In genomic region chrX:133369065-133369464, GRCh38 we compare ENCODE assay signal across 27 cellular contexts. TPM values are rescaled to one million over a fixed set of nuclear protein-coding genes. Genes with fewer than 3 reads are reported as not detected.
"Had no signal": no experiment of that assay in that cellular context is flagged by ENCODE, and none has a peak within 500 bp of the region (broad histone marks: within the 10 kb centered on the region; RNA-seq: fewer than 3 reads in every experiment).

No MANE protein-coding gene starts in this region.

- H3K27me3 ChIP-seq: ascending aorta, esophagus muscularis mucosa, gastrocnemius medialis, ovary, spleen, upper lobe of left lung had no signal

- FAIRE-seq: islet of Langerhans had no signal

- H3K4me3 ChIP-seq: ascending aorta, esophagus muscularis mucosa, gastrocnemius medialis, ovary, prostate gland, spleen, thoracic aorta, upper lobe of left lung had no signal

- H3K9me3 ChIP-seq: ascending aorta, esophagus muscularis mucosa, gastrocnemius medialis, ovary, prostate gland, spleen, thoracic aorta, upper lobe of left lung had no signal

- H3K4me1 ChIP-seq: prostate gland, spleen, upper lobe of left lung had no signal

- DNase-seq: activated CD4-positive, alpha-beta T cell treated with anti-CD3 and anti-CD28 coated beads, Interleukin-2, amount 10 ng/mL, durations not matched to agents 7 days and 5 days; activated CD4-positive, CD25-positive, alpha-beta regulatory T cell treated with anti-CD3 and anti-CD28 coated beads, Interleukin-2, amount 50 U/mL, for 72 hours; activated CD8-positive, alpha-beta memory T cell treated with anti-CD3 and anti-CD28 coated beads, Interleukin-2, amount 10 ng/mL, durations not matched to agents 7 days and 5 days; activated CD8-positive, alpha-beta T cell treated with anti-CD3 and anti-CD28 coated beads for 36 hours; activated gamma-delta T cell; activated naive CD4-positive, alpha-beta T cell treated with anti-CD3 and anti-CD28 coated beads, Interleukin-2, amount 50 U/mL, for 16 hours; activated T-cell treated with anti-CD3 and anti-CD28 coated beads for 4 hours; central memory CD4-positive, alpha-beta T cell; effector memory CD4-positive, alpha-beta T cell; gastrocnemius medialis; hypothalamus; left ventricle myocardium superior; mammary epithelial cell; natural killer cell; ovary; spleen; stimulated activated CD4-positive, alpha-beta T cell treated with anti-CD3 and anti-CD28 coated beads, Interleukin-4, amount 100 ng/mL, for 1 hour; stimulated activated naive CD4-positive, alpha-beta T cell; T1000; upper lobe of left lung; WERI-Rb-1 had no signal

- H3K36me3 ChIP-seq: ascending aorta, esophagus muscularis mucosa, gastrocnemius medialis, ovary, prostate gland, spleen, thoracic aorta, upper lobe of left lung, WERI-Rb-1 had no signal

- H3K27ac ChIP-seq: ascending aorta, esophagus muscularis mucosa, gastrocnemius medialis, ovary, prostate gland, spleen, thoracic aorta, upper lobe of left lung, WERI-Rb-1 had no signal

RNA-seq across cellular contexts. Expression of gene GPC4, which starts 46.2 kb away (rescaled TPM):
- total RNA-seq: activated CD4-positive, alpha-beta T cell treated with anti-CD3 and anti-CD28 coated beads, Interleukin-2, amount 10 ng/mL, durations not matched to agents 7 days and 5 days; activated CD8-positive, alpha-beta memory T cell treated with anti-CD3 and anti-CD28 coated beads, Interleukin-2, amount 10 ng/mL, durations not matched to agents 7 days and 5 days; activated CD8-positive, alpha-beta T cell treated with anti-CD3 and anti-CD28 coated beads for 36 hours; activated T-helper 1 cell treated with anti-CD3 and anti-CD28 coated beads, Interleukin-12 subunit alpha, Interleukin-12 subunit beta, Interleukin-2, Interleukin-4 antibody, amounts not matched to agents 30 ng/mL and 10 ng/mL and 1 ng/mL, durations not matched to agents 14 hours and 24 hours and 36 hours had no signal
